ENCODE assay signal across 10 cellular contexts in the genomic region with DNA sequence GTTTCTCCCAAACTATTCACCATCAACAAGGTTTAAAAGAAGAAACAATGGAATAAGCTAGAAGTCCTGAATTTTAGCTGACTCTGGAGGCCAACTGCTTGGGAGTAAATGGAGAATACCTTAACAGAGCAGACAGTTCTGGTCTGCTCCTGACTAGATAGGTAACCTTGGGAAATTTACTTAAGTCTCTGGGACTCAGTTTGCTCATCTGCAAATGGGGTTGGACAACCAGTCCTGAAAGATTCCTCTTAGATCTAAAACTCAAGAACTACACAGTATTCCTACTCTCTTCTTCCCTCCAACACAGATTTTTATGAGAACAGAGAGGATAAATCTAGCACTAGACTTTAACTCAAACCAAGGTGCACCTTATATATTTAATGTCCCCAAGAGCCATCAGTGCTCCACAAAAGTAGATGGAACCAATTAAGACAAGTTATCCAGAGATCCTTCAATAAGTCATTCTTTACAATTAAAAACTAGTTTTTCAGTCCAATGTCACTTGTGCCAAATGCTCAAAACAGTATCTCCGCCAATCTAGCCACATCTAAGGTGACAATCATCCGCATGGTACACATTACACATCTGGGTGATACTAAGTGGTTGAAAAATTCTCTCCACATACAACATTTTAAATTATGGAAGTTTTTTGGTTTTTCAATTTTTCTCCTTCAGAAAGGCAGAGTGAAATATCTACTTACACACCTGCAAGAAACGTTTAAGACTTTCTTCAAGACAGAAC. TPM values are rescaled to one million over a fixed set of nuclear protein-coding genes. Genes with fewer than 3 reads are reported as not detected.
DNase-seq lines count a peak whose midpoint lies in the region; ATAC-seq and TF ChIP-seq lines count a peak whose summit lies in the region.
"Had no signal": no experiment of that assay in that cellular context is flagged by ENCODE, and none has a peak within 500 bp of the region (broad histone marks: within the 10 kb centered on the region; RNA-seq: fewer than 3 reads in every experiment).

No MANE protein-coding gene starts in this region.

- H2BK120ac ChIP-seq in IMR-90 (ENCODE audit: low read depth, low read length) = no peak overlapping the region

- H3K4me1 ChIP-seq in IMR-90 (ENCODE audit: control insufficient read depth, insufficient read depth, low read length) (peaks cover 9% of the 10 kb centered on the region), mammary epithelial cell (ENCODE audit: insufficient read depth, low read length) (peaks cover 34% of the 10 kb centered on the region), mucosa of stomach (ENCODE audit: control insufficient read depth, insufficient read depth, low read length) (peaks cover 39% of the 10 kb centered on the region)

- no peak overlapping the region for H4K8ac ChIP-seq in IMR-90 (ENCODE audit: low read depth in 2 of 2, low read length in 2 of 2)

- ATAC-seq in IMR-90 (ENCODE audit: low read depth) (no peak), HG02763 (IDR thresholded peaks at IDR 0.05; ENCODE audit: unreplicated experiment) (no peak)

- H2BK5ac ChIP-seq in IMR-90 (ENCODE audit: low read depth, low read length, poor library complexity, severe bottlenecking) = peak overlapping the region; percentile 7

- H3K23ac ChIP-seq in IMR-90 (ENCODE audit: low read depth, low read length) = peak overlapping the region; percentile 77

- H3K9ac ChIP-seq in IMR-90 (ENCODE audit: low read depth, low read length) (peak overlapping the region; percentile 97; the same call in 1 of the 2 replicates), mammary epithelial cell (ENCODE audit: insufficient read depth, low read length) (peak overlapping the region; percentile 86), mucosa of stomach (ENCODE audit: low read length) (peak overlapping the region; percentile 61)

- H3K27ac ChIP-seq in 22Rv1 (peak overlapping the region; percentile 96), IMR-90 (ENCODE audit: insufficient read depth, low read length) (no peak overlapping the region), mammary epithelial cell (ENCODE audit: insufficient read depth, low read depth, low read length) (peak overlapping the region; percentile 91)

- no peaks in the 10 kb centered on the region for H3K9me3 ChIP-seq in IMR-90 (ENCODE audit: control insufficient read depth, insufficient read depth, low read length)
- no peaks in the 10 kb centered on the region for H3K9me3 ChIP-seq in mammary epithelial cell (replicated peaks; ENCODE audit: insufficient read depth, low read length)
- H3K9me3 ChIP-seq in mucosa of stomach (ENCODE audit: control insufficient read depth, low read length) = no peaks in the 10 kb centered on the region

- H3K14ac ChIP-seq in IMR-90 (replicated peaks; ENCODE audit: low read depth, low read length) = peak overlapping the region; percentile 86; the same call in 1 of the 2 replicates

- CTCF ChIA-PET in IMR-90 (lab: Yijun Ruan, JAX) (interaction anchor here (0.6 kb wide), 1 partner anchor 11 kb away, joined by 3 read pairs; no protein-coding TSS in a partner anchor), mammary epithelial cell (lab: Charles Lee; ENCODE audit: low non-redundant PET) (no interaction called here), GM10248 (lab: Yijun Ruan, JAX) (interaction anchor here (1.3 to 2.7 kb wide), 4 partner anchors 16 to 70 kb away, joined by 4 to 10 read pairs (median 5); partner anchors contain the start of gene USP4)

- DNase-seq in IMR-90 = no peak
- DNase-seq in mammary epithelial cell = no peak
- no peak for DNase-seq in GM10248 (ENCODE audit: extremely low spot score)
- DNase-seq in stimulated activated naive CD4-positive, alpha-beta T cell treated with Interleukin-2 at 50 U/mL for 16 hours (lab: John Stamatoyannopoulos, UW) = no peak
- no peak for DNase-seq in COLO829 (ENCODE audit: low spot score)
- DNase-seq: amygdala, KBM-7 had no signal

- H2AFZ ChIP-seq in IMR-90 (replicated peaks; ENCODE audit: low read length, poor library complexity) = no peak overlapping the region
- no peak overlapping the region for H2AFZ ChIP-seq in mammary epithelial cell (ENCODE audit: low read depth, low read length)

- H4K20me1 ChIP-seq in IMR-90 (ENCODE audit: insufficient read depth, low read length) = peaks cover 60% of the 10 kb centered on the region
- peaks cover 13% of the 10 kb centered on the region for H4K20me1 ChIP-seq in mammary epithelial cell (ENCODE audit: insufficient read depth, low read length)

- H3K79me2 ChIP-seq in mammary epithelial cell (ENCODE audit: insufficient read depth, low read length) = peaks cover 87% of the 10 kb centered on the region

- TF ChIP-seq RAD21 in IMR-90 (IDR thresholded peaks at IDR 0.05; ENCODE audit: low read length) = no peak

- H2BK15ac ChIP-seq in IMR-90 (ENCODE audit: low read depth, low read length) = no peak overlapping the region

- no peak overlapping the region for H4K91ac ChIP-seq in IMR-90 (ENCODE audit: insufficient read depth, low read depth, low read length)

- no peak overlapping the region for H3K18ac ChIP-seq in IMR-90 (ENCODE audit: low read depth, low read length)

- no peak overlapping the region for H3K4ac ChIP-seq in IMR-90 (ENCODE audit: low read depth, low read length)

- peaks cover 12 to 35% of the 10 kb centered on the region in 2 experiments; a peak in 3 of 4 replicates for H3K79me1 ChIP-seq in IMR-90 (ENCODE audit: low read depth in 1 of 2, low read length in 2 of 2)

- no peak for TF ChIP-seq CTCF in 22Rv1 (IDR thresholded peaks at IDR 0.05)
- no peak for TF ChIP-seq CTCF in IMR-90 (conservative IDR thresholded peaks at IDR 0.05; ENCODE audit: low read depth, low read length)
- TF ChIP-seq CTCF in mammary epithelial cell (conservative IDR thresholded peaks at IDR 0.05 in 1 of 2, IDR thresholded peaks at IDR 0.05 in 1 of 2; ENCODE audit: extremely low read depth in 1 of 2, insufficient read depth in 1 of 2, low read depth in 1 of 2, low read length in 2 of 2) = no peak
- TF ChIP-seq CTCF in GM10248 (IDR thresholded peaks at IDR 0.05; ENCODE audit: control extremely low read depth, extremely low read depth, low read depth, missing control alignments) = no peak

- POLR2A ChIA-PET in IMR-90 (lab: Charles Lee; ENCODE audit: unreplicated experiment) (no interaction called here), GM10248 (lab: Yijun Ruan, JAX) (interaction anchor here (0.7 to 2.8 kb wide), 2 partner anchors 11 to 71 kb away, joined by 3 to 26 read pairs; partner anchors contain the start of gene USP4)

- H2AK9ac ChIP-seq in IMR-90 (replicated peaks; ENCODE audit: low read depth, low read length, poor library complexity) = no peak overlapping the region

- H3K4me2 ChIP-seq in IMR-90 (ENCODE audit: low read depth, low read length) (peak overlapping the region; percentile 98), mammary epithelial cell (ENCODE audit: insufficient read depth, low read depth, low read length) (peak overlapping the region; percentile 72)

- H2BK20ac ChIP-seq in IMR-90 (ENCODE audit: low read depth, low read length) = no peak overlapping the region

- dilution Hi-C loops in IMR-90 (cut with HindIII; ENCODE audit: low sequenced_read_pairs, unreplicated experiment) = no loop called here
- dilution Hi-C loops in mammary epithelial cell (cut with HindIII; ENCODE audit: low sequenced_read_pairs) = loop anchor here (5.0 kb wide), 4 partner anchors 63 to 328 kb away; partner anchors contain the start of gene KLHDC8B

- intact Hi-C loops in IMR-90 (cut with micrococcal nuclease) (loop anchor here (2.0 to 5.0 kb wide), 3 partner anchors 47 to 262 kb away; partner anchors contain the start of genes APEH and USP4), mammary epithelial cell (cut with micrococcal nuclease) (no loop called here)

- H4K5ac ChIP-seq in IMR-90 (ENCODE audit: low read depth, low read length) = no peak overlapping the region

- H3K27me3 ChIP-seq in IMR-90 (ENCODE audit: control insufficient read depth, insufficient read depth, low read length) (no peaks in the 10 kb centered on the region), mammary epithelial cell (ENCODE audit: insufficient read depth, low read length) (no peaks in the 10 kb centered on the region), mucosa of stomach (ENCODE audit: control insufficient read depth, insufficient read depth, low read length) (no peaks in the 10 kb centered on the region)

- WGBS in IMR-90 (ENCODE audit: extremely low coverage in 2 of 2, insufficient read length in 1 of 2), 2 experiments = no CpG with 5 or more reads among the region's 3 CpGs
- WGBS in mammary epithelial cell (ENCODE audit: low coverage, missing lambda C conversion rate) = 42% methylated on average over 3 of the region's 3 CpGs

- H2AK5ac ChIP-seq in IMR-90 (ENCODE audit: low read depth, low read length) = no peak overlapping the region

- H3K4me3 ChIP-seq in IMR-90 (ENCODE audit: insufficient read depth, low read depth, low read length) (peak overlapping the region; percentile 78), mammary epithelial cell (replicated peaks in 1 of 3; ENCODE audit: insufficient read depth in 1 of 3, low read depth in 2 of 3, low read length in 3 of 3) (peak overlapping the region; percentile 86 to 94 (median 90)), mucosa of stomach (ENCODE audit: low read length) (peak overlapping the region; percentile 46)

- no peak for TF ChIP-seq POLR2A in IMR-90 (IDR thresholded peaks at IDR 0.05; ENCODE audit: low read depth, low read length)

- peaks cover 20% of the 10 kb centered on the region for H3K9me1 ChIP-seq in IMR-90 (ENCODE audit: insufficient read depth, low read length)

- in situ Hi-C loops in IMR-90 (cut with MboI; ENCODE audit: low sequenced_read_pairs) (loop anchor here (5.0 kb wide), 1 partner anchor 58 kb away; no protein-coding TSS in a partner anchor), mammary epithelial cell (cut with MboI; ENCODE audit: low sequenced_read_pairs in 2 of 2) (no loop called here)

- H3K56ac ChIP-seq in IMR-90 (ENCODE audit: extremely low read depth, insufficient read depth, low read length) = peak overlapping the region; percentile 77; the same call in 1 of the 2 replicates

- BruUV-seq in IMR-90 (replicated peaks; lab: Mats Ljungman, UMichigan) (TSS peak; percentile 54), mammary epithelial cell (replicated peaks; lab: Mats Ljungman, UMichigan) (no TSS peak)

- H3K36me3 ChIP-seq in IMR-90 (ENCODE audit: control insufficient read depth, insufficient read depth, low read length) (peaks cover 5% of the 10 kb centered on the region; the same call in 1 of the 2 replicates), mammary epithelial cell (ENCODE audit: insufficient read depth, low read length) (peaks cover 5% of the 10 kb centered on the region), mucosa of stomach (ENCODE audit: control insufficient read depth, insufficient read depth, low read length) (no peaks in the 10 kb centered on the region)

RNA-seq across cellular contexts. Expression of gene RHOA, which starts 1.5 kb away (rescaled TPM):
- total RNA-seq in IMR-90 (2012; rRNA removed) (879 and 897 TPM in 2 replicates), mammary epithelial cell (100 to 1,000 TPM; 406 to 421 TPM)
- polyA plus RNA-seq in IMR-90 (2012; rRNA removed) (369 and 383 TPM in 2 replicates), mammary epithelial cell (486 TPM)
- 692 and 1,180 TPM in 2 replicates for polyA plus RNA-seq in IMR-90 (2012; cell fraction: cytosol; rRNA removed)
- polyA plus RNA-seq in IMR-90 (2012; cell fraction: nucleus; rRNA removed; ENCODE audit: low replicate concordance) = 208 and 242 TPM in 2 replicates
- polyA minus RNA-seq in mammary epithelial cell = 1,295 TPM

RNA-seq across cellular contexts. Expression of gene TCTA, which starts 1.9 kb away (rescaled TPM):
- 12.8 and 15.1 TPM in 2 replicates for total RNA-seq in IMR-90 (2012; rRNA removed)
- polyA plus RNA-seq in IMR-90 (2012; rRNA removed) = 43.2 and 46.6 TPM in 2 replicates
- 32.0 and 57.4 TPM in 2 replicates for polyA plus RNA-seq in IMR-90 (2012; cell fraction: cytosol; rRNA removed)
- polyA plus RNA-seq in IMR-90 (2012; cell fraction: nucleus; rRNA removed; ENCODE audit: low replicate concordance) = 14.9 and 15.1 TPM in 2 replicates
- 10 to 100 TPM; 17.3 to 21.7 TPM for total RNA-seq in mammary epithelial cell
- polyA plus RNA-seq in mammary epithelial cell = 29.2 TPM
- polyA minus RNA-seq in mammary epithelial cell = 30.4 TPM

RNA-seq across cellular contexts. Expression of gene AMT, which starts 12.0 kb away (rescaled TPM):
- 0.28 and 0.36 TPM in 2 replicates for total RNA-seq in IMR-90 (2012; rRNA removed)
- polyA plus RNA-seq in IMR-90 (2012; rRNA removed) = 5.0 and 5.5 TPM in 2 replicates
- 0.90 and 0.91 TPM in 2 replicates for polyA plus RNA-seq in IMR-90 (2012; cell fraction: cytosol; rRNA removed)
- 47.6 and 77.6 TPM in 2 replicates for polyA plus RNA-seq in IMR-90 (2012; cell fraction: nucleus; rRNA removed; ENCODE audit: low replicate concordance)
- total RNA-seq in mammary epithelial cell = 1 to 10 TPM; 1.2 to 3.8 TPM
- 1.7 TPM for polyA plus RNA-seq in mammary epithelial cell
- not detected for polyA minus RNA-seq in mammary epithelial cell

RNA-seq across cellular contexts. Expression of gene NICN1, which starts 18.9 kb away (rescaled TPM):
- total RNA-seq in IMR-90 (2012; rRNA removed) (2.8 and 3.4 TPM in 2 replicates), mammary epithelial cell (10 to 100 TPM in 1 of 2 donors, 1 to 10 TPM in 1; 7.3 to 12.5 TPM)
- polyA plus RNA-seq in IMR-90 (2012; rRNA removed) (8.0 and 11.4 TPM in 2 replicates), mammary epithelial cell (7.3 TPM)
- polyA plus RNA-seq in IMR-90 (2012; cell fraction: cytosol; rRNA removed) = 4.5 and 6.7 TPM in 2 replicates
- polyA plus RNA-seq in IMR-90 (2012; cell fraction: nucleus; rRNA removed; ENCODE audit: low replicate concordance) = 143 and 158 TPM in 2 replicates
- 2.1 TPM for polyA minus RNA-seq in mammary epithelial cell

RNA-seq across cellular contexts. Expression of gene GPX1, which starts 52.1 kb away (rescaled TPM):
- total RNA-seq in IMR-90 (2012; rRNA removed) = 126 and 128 TPM in 2 replicates
- 680 and 1,004 TPM in 2 replicates for polyA plus RNA-seq in IMR-90 (2012; rRNA removed)
- 950 and 1,047 TPM in 2 replicates for polyA plus RNA-seq in IMR-90 (2012; cell fraction: cytosol; rRNA removed)
- 169 and 330 TPM in 2 replicates for polyA plus RNA-seq in IMR-90 (2012; cell fraction: nucleus; rRNA removed; ENCODE audit: low replicate concordance)
- 100 to 1,000 TPM; 275 to 607 TPM for total RNA-seq in mammary epithelial cell
- 776 TPM for polyA plus RNA-seq in mammary epithelial cell
- polyA minus RNA-seq in mammary epithelial cell = 167 TPM
